ENCODE assay signal across 16 cellular contexts in the genomic region with DNA sequence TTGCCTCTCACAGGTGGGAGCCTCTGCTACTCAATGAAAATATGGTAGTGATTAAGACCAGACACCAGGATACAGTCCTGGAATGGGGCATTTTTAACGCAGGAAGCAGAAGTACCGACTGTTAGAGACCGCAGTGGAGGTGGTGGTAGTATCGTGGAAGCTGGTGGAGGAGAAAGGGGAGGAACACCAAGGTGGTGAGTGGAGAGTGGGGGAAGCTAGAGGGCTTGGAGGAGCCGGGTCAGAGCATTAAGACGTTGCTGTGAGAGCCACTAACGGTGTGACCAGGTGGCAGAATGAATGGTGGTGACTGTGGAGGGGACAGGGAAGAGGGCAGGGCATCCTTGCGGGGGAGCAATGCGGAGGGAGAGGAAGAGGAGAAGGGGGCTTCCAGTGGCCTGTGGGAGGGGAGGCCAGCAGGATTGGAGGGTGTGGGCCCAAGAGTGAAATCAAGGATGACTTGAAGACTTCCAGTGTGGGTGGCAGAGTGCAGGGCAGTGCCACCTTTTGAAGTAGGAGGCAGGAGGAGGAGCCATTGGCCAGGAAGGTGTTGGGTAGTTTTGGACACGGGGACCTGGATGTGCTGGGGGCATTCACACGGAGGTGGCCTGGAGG. TPM values are rescaled to one million over a fixed set of nuclear protein-coding genes. Genes with fewer than 3 reads are reported as not detected.
DNase-seq lines count a peak whose midpoint lies in the region; ATAC-seq and TF ChIP-seq lines count a peak whose summit lies in the region.
"Had no signal": no experiment of that assay in that cellular context is flagged by ENCODE, and none has a peak within 500 bp of the region (broad histone marks: within the 10 kb centered on the region; RNA-seq: fewer than 3 reads in every experiment).

No MANE protein-coding gene starts in this region.

- no peaks in the 10 kb centered on the region for H4K20me1 ChIP-seq in SU-DHL-6 (ENCODE audit: low read depth, low read length)

- H3K27ac ChIP-seq in HEK293 (ENCODE audit: extremely low read depth, low read depth, low read length) (no peak overlapping the region), SU-DHL-6 (ENCODE audit: low read depth, low read length) (no peak overlapping the region)
- H3K27ac ChIP-seq: foreskin keratinocyte, parathyroid adenoma had no signal

- POLR2A ChIA-PET in activated CD8-positive, alpha-beta T cell treated with anti-CD3 and anti-CD28 coated beads for 36 hours (lab: Charles Lee), result interaction anchor here (1.0 kb wide), 1 partner anchor 32 kb away, joined by 3 read pairs; no protein-coding TSS in a partner anchor
- POLR2A ChIA-PET in activated CD8-positive, alpha-beta T cell treated with anti-CD3 and anti-CD28 coated beads, Interleukin-2, amount 10 ng/mL, durations not matched to agents 7 days and 5 days (lab: Charles Lee), result no interaction called here
- POLR2A ChIA-PET in HEK293 (lab: Yijun Ruan, JAX), result interaction anchor here (1.2 kb wide), 1 partner anchor 151 kb away, joined by 4 read pairs; no protein-coding TSS in a partner anchor

- H3K9me2 ChIP-seq in SU-DHL-6 (replicated peaks; ENCODE audit: insufficient read depth, low read length), result no peaks in the 10 kb centered on the region

- no peak overlapping the region for H3K27ac Mint-ChIP-seq in activated CD8-positive, alpha-beta T cell treated with anti-CD3 and anti-CD28 coated beads for 36 hours
- no peak overlapping the region for H3K27ac Mint-ChIP-seq in activated CD8-positive, alpha-beta T cell treated with anti-CD3 and anti-CD28 coated beads, Interleukin-2, amount 10 ng/mL, durations not matched to agents 7 days and 5 days
- H3K27ac Mint-ChIP-seq in natural killer cell treated with Interleukin-12 subunit alpha and Interleukin-12 subunit beta and Interleukin-15 and Interleukin-18, amount 100 ng/mL, for 72 hours, result peak overlapping the region; percentile 2 to 31
- H3K27ac Mint-ChIP-seq: endodermal cell had no signal

- CTCF ChIA-PET in activated CD8-positive, alpha-beta T cell treated with anti-CD3 and anti-CD28 coated beads for 36 hours (lab: Charles Lee), result interaction anchor here (0.8 to 1.6 kb wide), 3 partner anchors 130 to 160 kb away, joined by 3 to 6 read pairs (median 5); no protein-coding TSS in a partner anchor
- CTCF ChIA-PET in activated CD8-positive, alpha-beta T cell treated with anti-CD3 and anti-CD28 coated beads, Interleukin-2, amount 10 ng/mL, durations not matched to agents 7 days and 5 days (lab: Charles Lee), result no interaction called here
- CTCF ChIA-PET in HEK293 (lab: Yijun Ruan, JAX), result interaction anchor here (1.0 to 4.6 kb wide), 2 partner anchors 160 to 175 kb away, joined by 3 to 21 read pairs; no protein-coding TSS in a partner anchor

- H3K9me3 Mint-ChIP-seq in activated CD8-positive, alpha-beta T cell treated with anti-CD3 and anti-CD28 coated beads for 36 hours, result no peaks in the 10 kb centered on the region
- no peaks in the 10 kb centered on the region for H3K9me3 Mint-ChIP-seq in activated CD8-positive, alpha-beta T cell treated with anti-CD3 and anti-CD28 coated beads, Interleukin-2, amount 10 ng/mL, durations not matched to agents 7 days and 5 days (ENCODE audit: insufficient read depth)
- H3K9me3 Mint-ChIP-seq in natural killer cell treated with Interleukin-12 subunit alpha and Interleukin-12 subunit beta and Interleukin-15 and Interleukin-18, amount 100 ng/mL, for 72 hours, result no peaks in the 10 kb centered on the region
- H3K9me3 Mint-ChIP-seq: endodermal cell had no signal

- H3K36me3 Mint-ChIP-seq in activated CD8-positive, alpha-beta T cell treated with anti-CD3 and anti-CD28 coated beads for 36 hours (ENCODE audit: low read depth), result no peaks in the 10 kb centered on the region
- no peaks in the 10 kb centered on the region for H3K36me3 Mint-ChIP-seq in activated CD8-positive, alpha-beta T cell treated with anti-CD3 and anti-CD28 coated beads, Interleukin-2, amount 10 ng/mL, durations not matched to agents 7 days and 5 days (ENCODE audit: low read depth)
- H3K36me3 Mint-ChIP-seq in natural killer cell treated with Interleukin-12 subunit alpha and Interleukin-12 subunit beta and Interleukin-15 and Interleukin-18, amount 100 ng/mL, for 72 hours, result no peaks in the 10 kb centered on the region

- H3K36me3 ChIP-seq in HEK293 (ENCODE audit: control insufficient read depth in 2 of 2, insufficient read depth in 1 of 2, low read length in 2 of 2) (peaks cover 0 to 8% of the 10 kb centered on the region in 2 experiments; a peak in 1 of 3 replicates), SU-DHL-6 (ENCODE audit: low read length) (no peaks in the 10 kb centered on the region)

- H3F3A ChIP-seq in SU-DHL-6 (ENCODE audit: insufficient read depth), result no peaks in the 10 kb centered on the region

- H3K79me2 ChIP-seq in SU-DHL-6 (ENCODE audit: insufficient read depth, low read length), result peaks cover 29% of the 10 kb centered on the region

- intact Hi-C loops in activated CD8-positive, alpha-beta T cell treated with anti-CD3 and anti-CD28 coated beads for 36 hours (cut with micrococcal nuclease), result no loop called here

- no peak for TF ChIP-seq CTCF in activated CD8-positive, alpha-beta T cell treated with anti-CD3 and anti-CD28 coated beads for 36 hours (IDR thresholded peaks at IDR 0.05)
- TF ChIP-seq CTCF in HEK293 (tag by site-specific recombination; IDR thresholded peaks at IDR 0.05), result no peak
- TF ChIP-seq CTCF in SU-DHL-6 (IDR thresholded peaks at IDR 0.05; ENCODE audit: insufficient read depth, low read length, poor library complexity, severe bottlenecking), result no peak

- ATAC-seq in activated CD8-positive, alpha-beta T cell treated with anti-CD3 and anti-CD28 coated beads for 36 hours, result no peak
- no peak for ATAC-seq in activated CD8-positive, alpha-beta T cell treated with anti-CD3 and anti-CD28 coated beads, Interleukin-2, amount 10 ng/mL, durations not matched to agents 7 days and 5 days
- no peak for ATAC-seq in natural killer cell treated with Interleukin-12 subunit alpha and Interleukin-12 subunit beta and Interleukin-15 and Interleukin-18, amount 100 ng/mL, for 72 hours
- ATAC-seq in HG02885 (IDR thresholded peaks at IDR 0.05; ENCODE audit: poor library complexity, unreplicated experiment) (no peak), HG02973 (IDR thresholded peaks at IDR 0.05; ENCODE audit: unreplicated experiment) (no peak), HG02884 (IDR thresholded peaks at IDR 0.05; ENCODE audit: unreplicated experiment) (no peak)
- ATAC-seq: foreskin keratinocyte, PC-3 had no signal

- DNase-seq in activated CD8-positive, alpha-beta T cell treated with anti-CD3 and anti-CD28 coated beads for 36 hours, result no peak
- no peak for DNase-seq in activated CD8-positive, alpha-beta T cell treated with anti-CD3 and anti-CD28 coated beads, Interleukin-2, amount 10 ng/mL, durations not matched to agents 7 days and 5 days
- DNase-seq in natural killer cell treated with Interleukin-12 subunit alpha and Interleukin-12 subunit beta and Interleukin-15 and Interleukin-18, amount 100 ng/mL, for 72 hours (ENCODE audit: low spot score), result no peak
- DNase-seq: activated CD4-positive, alpha-beta T cell treated with anti-CD3 and anti-CD28 coated beads for 48 hours; activated gamma-delta T cell; foreskin keratinocyte; NCI-H1092 treated with DMSO at 0.1 percent for 48 hours; stimulated activated CD4-positive, alpha-beta T cell treated with anti-CD3 and anti-CD28 coated beads, Interleukin-12 subunit alpha, Interleukin-12 subunit beta, amount 100 ng/mL, for 4 hours had no signal

- H3K27me3 Mint-ChIP-seq in activated CD8-positive, alpha-beta T cell treated with anti-CD3 and anti-CD28 coated beads for 36 hours, result peaks cover 2% of the 10 kb centered on the region
- H3K27me3 Mint-ChIP-seq in activated CD8-positive, alpha-beta T cell treated with anti-CD3 and anti-CD28 coated beads, Interleukin-2, amount 10 ng/mL, durations not matched to agents 7 days and 5 days (ENCODE audit: low read depth), result peaks cover 12% of the 10 kb centered on the region
- H3K27me3 Mint-ChIP-seq in natural killer cell treated with Interleukin-12 subunit alpha and Interleukin-12 subunit beta and Interleukin-15 and Interleukin-18, amount 100 ng/mL, for 72 hours, result peaks cover 0 to 15% of the 10 kb centered on the region in 2 donors

- no peaks in the 10 kb centered on the region for H3K27me3 ChIP-seq in SU-DHL-6 (ENCODE audit: low read length)
- H3K27me3 ChIP-seq: foreskin keratinocyte had no signal

- H2AFZ ChIP-seq in SU-DHL-6 (ENCODE audit: low read depth, low read length, severe bottlenecking), result no peak overlapping the region

- peak overlapping the region; percentile 74 for H3K4me3 Mint-ChIP-seq in activated CD8-positive, alpha-beta T cell treated with anti-CD3 and anti-CD28 coated beads for 36 hours
- H3K4me3 Mint-ChIP-seq in activated CD8-positive, alpha-beta T cell treated with anti-CD3 and anti-CD28 coated beads, Interleukin-2, amount 10 ng/mL, durations not matched to agents 7 days and 5 days, result no peak overlapping the region
- H3K4me3 Mint-ChIP-seq in natural killer cell treated with Interleukin-12 subunit alpha and Interleukin-12 subunit beta and Interleukin-15 and Interleukin-18, amount 100 ng/mL, for 72 hours, result peak overlapping the region; percentile 66
- H3K4me3 Mint-ChIP-seq: endodermal cell had no signal

- no peaks in the 10 kb centered on the region for H3K4me1 ChIP-seq in HEK293 (ENCODE audit: control insufficient read depth, insufficient read depth, low read length)

- H3K9me3 ChIP-seq in HEK293 (ENCODE audit: control insufficient read depth, insufficient read depth, low read depth, low read length) (no peaks in the 10 kb centered on the region), SU-DHL-6 (ENCODE audit: insufficient read depth, low read length) (no peaks in the 10 kb centered on the region)

- H3K4me2 ChIP-seq in SU-DHL-6 (ENCODE audit: low read depth, low read length, poor library complexity, severe bottlenecking), result peak overlapping the region; percentile 90

- H3K4me1 Mint-ChIP-seq in activated CD8-positive, alpha-beta T cell treated with anti-CD3 and anti-CD28 coated beads for 36 hours (ENCODE audit: low read depth), result peaks cover 33% of the 10 kb centered on the region
- H3K4me1 Mint-ChIP-seq in activated CD8-positive, alpha-beta T cell treated with anti-CD3 and anti-CD28 coated beads, Interleukin-2, amount 10 ng/mL, durations not matched to agents 7 days and 5 days (ENCODE audit: low read depth), result peaks cover 32% of the 10 kb centered on the region
- H3K4me1 Mint-ChIP-seq in natural killer cell treated with Interleukin-12 subunit alpha and Interleukin-12 subunit beta and Interleukin-15 and Interleukin-18, amount 100 ng/mL, for 72 hours (ENCODE audit: low read depth in 2 of 2), result peaks cover 24 to 36% of the 10 kb centered on the region in 2 donors

- H3K9ac ChIP-seq in SU-DHL-6 (ENCODE audit: low read length), result peak overlapping the region; percentile 63; the same call in 1 of the 2 replicates
- H3K9ac ChIP-seq: parathyroid adenoma had no signal

- no peak overlapping the region for H3K4me3 ChIP-seq in HEK293 (ENCODE audit: low read depth, low read length)
- no peak overlapping the region for H3K4me3 ChIP-seq in SU-DHL-6 (ENCODE audit: insufficient read depth, low read length, poor library complexity, severe bottlenecking)

RNA-seq across cellular contexts. Expression of a gene that starts 1.6 kb away (rescaled TPM):
- total RNA-seq in activated CD8-positive, alpha-beta T cell treated with anti-CD3 and anti-CD28 coated beads for 36 hours, result 10 to 100 TPM; 32.4 to 34.3 TPM
- 10 to 100 TPM; 29.3 to 31.9 TPM for total RNA-seq in activated CD8-positive, alpha-beta T cell treated with anti-CD3 and anti-CD28 coated beads, Interleukin-2, amount 10 ng/mL, durations not matched to agents 7 days and 5 days
- 10 to 100 TPM; 28.9 to 42.4 TPM for total RNA-seq in natural killer cell treated with Interleukin-12 subunit alpha and Interleukin-12 subunit beta and Interleukin-15 and Interleukin-18, amount 100 ng/mL, for 72 hours

RNA-seq across cellular contexts. Expression of a gene that starts 55.5 kb away (rescaled TPM):
- total RNA-seq in activated CD8-positive, alpha-beta T cell treated with anti-CD3 and anti-CD28 coated beads for 36 hours, result 10 to 100 TPM; 20.2 to 27.0 TPM
- 10 to 100 TPM; 20.3 to 21.5 TPM for total RNA-seq in activated CD8-positive, alpha-beta T cell treated with anti-CD3 and anti-CD28 coated beads, Interleukin-2, amount 10 ng/mL, durations not matched to agents 7 days and 5 days
- total RNA-seq in natural killer cell treated with Interleukin-12 subunit alpha and Interleukin-12 subunit beta and Interleukin-15 and Interleukin-18, amount 100 ng/mL, for 72 hours, result 10 to 100 TPM; 23.4 to 25.5 TPM

Comparison
In these comparisons a context has a peak if more than half of its experiments do, and no peak if none do; other contexts are left out.
1. H3K27ac Mint-ChIP-seq: peak in natural killer cell treated with Interleukin-12 subunit alpha and Interleukin-12 subunit beta and Interleukin-15 and Interleukin-18, amount 100 ng/mL, for 72 hours (2 of 2); none in activated CD8-positive, alpha-beta T cell treated with anti-CD3 and anti-CD28 coated beads for 36 hours (single experiment) and activated CD8-positive, alpha-beta T cell treated with anti-CD3 and anti-CD28 coated beads, Interleukin-2, amount 10 ng/mL, durations not matched to agents 7 days and 5 days (single experiment).